In the genomic region with DNA sequence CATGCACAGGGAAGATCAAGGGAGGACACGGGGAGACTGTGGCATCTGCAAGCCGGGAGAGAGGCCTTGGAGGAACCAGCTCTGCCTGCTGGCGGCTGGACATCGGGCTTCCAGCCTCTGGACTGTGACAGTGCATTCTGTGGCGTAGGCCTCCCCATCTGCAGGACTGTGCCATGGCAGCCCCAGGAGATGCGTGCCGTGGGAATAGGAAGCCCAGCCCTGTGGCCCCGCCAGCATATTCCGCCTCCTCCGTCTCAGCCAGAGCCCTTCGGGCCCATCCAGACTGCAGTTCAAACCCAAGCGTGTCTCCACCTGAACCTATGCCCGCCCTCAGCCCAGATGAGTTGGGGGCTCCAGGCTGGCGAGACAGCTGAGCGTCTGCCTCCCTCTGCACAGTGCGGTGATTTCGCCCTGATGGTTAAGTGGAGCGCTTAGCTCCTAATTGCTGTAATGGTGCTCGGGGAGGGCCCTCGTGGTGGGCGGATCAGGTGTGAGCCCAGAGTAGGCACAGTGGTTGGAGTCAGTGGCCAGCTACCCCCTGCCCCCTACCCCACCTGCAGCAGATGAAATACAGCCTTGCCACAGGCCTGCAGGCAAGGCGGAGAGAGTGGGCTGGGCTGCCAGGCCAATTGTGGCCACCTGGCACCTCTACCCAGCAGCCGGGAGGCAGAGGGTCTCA, we compare ENCODE assay signal across 18 cellular contexts.
"Had no signal": no experiment of that assay in that cellular context is flagged by ENCODE, and none has a peak within 500 bp of the region (broad histone marks: within the 10 kb centered on the region; RNA-seq: fewer than 3 reads in every experiment).

No MANE protein-coding gene starts in this region.

- H3K4me3 ChIP-seq: dorsolateral prefrontal cortex, pancreas, SJSA1, thoracic aorta had no signal

- DNase-seq: activated CD4-positive, alpha-beta memory T cell treated with anti-CD3 and anti-CD28 coated beads, Interleukin-2, amount 10 ng/mL, durations not matched to agents 7 days and 5 days; activated CD4-positive, alpha-beta T cell treated with anti-CD3 and anti-CD28 coated beads for 4 hours; activated naive CD4-positive, alpha-beta T cell treated with Interleukin-2 at 50 U/mL for 16 hours; activated naive CD8-positive, alpha-beta T cell treated with anti-CD3 and anti-CD28 coated beads, Interleukin-2, amount 10 ng/mL, durations not matched to agents 7 days and 5 days; amygdala; caudate nucleus; foreskin keratinocyte; hippocampal formation; naive thymus-derived CD8-positive, alpha-beta T cell; pancreas; stimulated activated naive B cell treated with anti-CD40 and anti-IgM and Interleukin-4, amounts not matched to agents 10 μg/mL and 1 μg/mL and 100 μg/mL, for 72 hours; SW 1271 had no signal

- H3K4me1 ChIP-seq: foreskin keratinocyte, pancreas had no signal

- H3K27me3 ChIP-seq: foreskin keratinocyte, pancreas, SJSA1 had no signal

- H3K4me3 Mint-ChIP-seq: activated CD4-positive, alpha-beta memory T cell treated with anti-CD3 and anti-CD28 coated beads, Interleukin-2, amount 10 ng/mL, durations not matched to agents 7 days and 5 days; activated naive CD8-positive, alpha-beta T cell treated with anti-CD3 and anti-CD28 coated beads, Interleukin-2, amount 10 ng/mL, durations not matched to agents 7 days and 5 days; endodermal cell; memory B cell; naive thymus-derived CD8-positive, alpha-beta T cell; stimulated activated naive B cell treated with anti-CD40 and anti-IgM and Interleukin-4, amounts not matched to agents 10 μg/mL and 1 μg/mL and 100 μg/mL, for 72 hours had no signal

- H3K36me3 ChIP-seq: pancreas, SJSA1, thoracic aorta had no signal

- H3K9me3 ChIP-seq: pancreas, SJSA1, thoracic aorta had no signal

- H3K9me3 Mint-ChIP-seq: activated CD4-positive, alpha-beta memory T cell treated with anti-CD3 and anti-CD28 coated beads, Interleukin-2, amount 10 ng/mL, durations not matched to agents 7 days and 5 days; activated naive CD8-positive, alpha-beta T cell treated with anti-CD3 and anti-CD28 coated beads, Interleukin-2, amount 10 ng/mL, durations not matched to agents 7 days and 5 days had no signal

- ATAC-seq: foreskin keratinocyte; naive thymus-derived CD8-positive, alpha-beta T cell; pancreas; stimulated activated naive B cell treated with anti-CD40 and anti-IgM and Interleukin-4, amounts not matched to agents 10 μg/mL and 1 μg/mL and 100 μg/mL, for 72 hours had no signal

- H3K27ac Mint-ChIP-seq: activated CD4-positive, alpha-beta memory T cell treated with anti-CD3 and anti-CD28 coated beads, Interleukin-2, amount 10 ng/mL, durations not matched to agents 7 days and 5 days; activated naive CD8-positive, alpha-beta T cell treated with anti-CD3 and anti-CD28 coated beads, Interleukin-2, amount 10 ng/mL, durations not matched to agents 7 days and 5 days; endodermal cell; memory B cell; naive thymus-derived CD8-positive, alpha-beta T cell; stimulated activated naive B cell treated with anti-CD40 and anti-IgM and Interleukin-4, amounts not matched to agents 10 μg/mL and 1 μg/mL and 100 μg/mL, for 72 hours had no signal

- H3K27ac ChIP-seq: dorsolateral prefrontal cortex, epithelial cell of prostate, foreskin keratinocyte, pancreas, SJSA1, thoracic aorta had no signal

- H3K4me1 Mint-ChIP-seq: activated CD4-positive, alpha-beta memory T cell treated with anti-CD3 and anti-CD28 coated beads, Interleukin-2, amount 10 ng/mL, durations not matched to agents 7 days and 5 days; activated naive CD8-positive, alpha-beta T cell treated with anti-CD3 and anti-CD28 coated beads, Interleukin-2, amount 10 ng/mL, durations not matched to agents 7 days and 5 days; endodermal cell; memory B cell; stimulated activated naive B cell treated with anti-CD40 and anti-IgM and Interleukin-4, amounts not matched to agents 10 μg/mL and 1 μg/mL and 100 μg/mL, for 72 hours had no signal

- H3K27me3 Mint-ChIP-seq: activated CD4-positive, alpha-beta memory T cell treated with anti-CD3 and anti-CD28 coated beads, Interleukin-2, amount 10 ng/mL, durations not matched to agents 7 days and 5 days; activated naive CD8-positive, alpha-beta T cell treated with anti-CD3 and anti-CD28 coated beads, Interleukin-2, amount 10 ng/mL, durations not matched to agents 7 days and 5 days; stimulated activated naive B cell treated with anti-CD40 and anti-IgM and Interleukin-4, amounts not matched to agents 10 μg/mL and 1 μg/mL and 100 μg/mL, for 72 hours had no signal

- H3K36me3 Mint-ChIP-seq: activated naive CD8-positive, alpha-beta T cell treated with anti-CD3 and anti-CD28 coated beads, Interleukin-2, amount 10 ng/mL, durations not matched to agents 7 days and 5 days; memory B cell; stimulated activated naive B cell treated with anti-CD40 and anti-IgM and Interleukin-4, amounts not matched to agents 10 μg/mL and 1 μg/mL and 100 μg/mL, for 72 hours had no signal
